8 cellular contexts compared by ENCODE assay signal in the genomic region with DNA sequence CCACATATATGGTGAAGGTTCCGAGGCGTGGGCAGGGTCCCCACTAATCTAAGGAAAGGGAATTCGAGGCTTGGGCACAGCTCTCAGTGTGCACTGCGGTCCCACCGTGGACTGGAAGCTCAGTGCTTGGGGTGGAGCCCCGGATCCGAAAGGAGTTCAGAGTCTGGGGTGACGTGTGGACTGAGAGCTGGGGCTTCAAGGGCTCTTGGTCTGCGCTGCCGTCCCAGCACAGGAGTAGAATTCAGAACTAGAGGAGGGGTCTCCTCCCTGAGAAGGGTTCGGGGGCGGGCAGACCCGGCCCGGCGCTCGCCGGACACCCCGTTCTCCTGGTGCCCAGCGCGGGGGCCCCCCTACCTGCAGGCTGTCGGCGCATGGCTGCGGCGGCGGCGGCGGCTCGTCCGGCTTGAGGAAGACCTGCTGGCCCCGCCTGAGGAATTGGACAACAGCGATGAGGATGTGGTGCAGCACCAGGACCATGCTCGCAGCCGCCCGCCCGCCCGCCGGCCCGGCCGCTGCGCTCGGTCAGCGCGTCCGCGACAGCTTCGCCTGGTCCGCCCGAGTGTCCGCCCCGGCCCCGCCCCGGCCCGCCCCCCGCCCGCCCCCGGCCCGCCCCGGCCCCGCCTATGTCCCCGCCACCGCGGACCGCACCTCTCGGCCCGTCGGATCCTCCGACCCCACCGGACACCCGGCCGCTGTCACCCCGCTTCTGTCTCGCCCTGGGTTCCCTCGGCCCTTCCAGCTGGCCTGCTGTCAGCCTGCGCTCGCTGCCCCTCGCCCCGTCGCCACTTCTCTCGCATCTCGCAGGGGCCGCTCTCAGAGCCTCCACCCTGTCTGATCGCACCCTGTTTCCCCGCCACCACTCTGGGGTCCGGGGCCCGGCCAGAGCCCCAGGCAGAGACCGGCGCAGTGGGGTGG. TPM values are rescaled to one million over a fixed set of nuclear protein-coding genes. Genes with fewer than 3 reads are reported as not detected.
DNase-seq lines count a peak whose midpoint lies in the region; ATAC-seq, FAIRE-seq and TF ChIP-seq lines count a peak whose summit lies in the region.

No MANE protein-coding gene starts in this region.

- no peaks in the 10 kb centered on the region for H4K20me1 ChIP-seq in OCI-LY1 (ENCODE audit: insufficient read depth, low read length)

- H3K4me3 ChIP-seq in OCI-LY1 (ENCODE audit: low read depth, low read length, poor library complexity, severe bottlenecking) (peak overlapping the region; percentile 55), bronchial epithelial cell (ENCODE audit: low read depth, low read length) (peak overlapping the region; percentile 46)

- TF ChIP-seq CTCF in OCI-LY1 (IDR thresholded peaks at IDR 0.05; ENCODE audit: low read length) (no peak), bronchial epithelial cell (IDR thresholded peaks at IDR 0.05; ENCODE audit: insufficient read depth, low read length, severe bottlenecking) (no peak)

- H3K79me2 ChIP-seq in OCI-LY1 (ENCODE audit: insufficient read depth, low read length) = no peaks in the 10 kb centered on the region

- peaks cover 3% of the 10 kb centered on the region for H3K27me3 ChIP-seq in OCI-LY1 (ENCODE audit: insufficient read depth, low read length)
- peaks cover 18% of the 10 kb centered on the region for H3K27me3 ChIP-seq in bronchial epithelial cell (ENCODE audit: control insufficient read depth, insufficient read depth, low read length)

- H3K9me2 ChIP-seq in OCI-LY1 (ENCODE audit: low read depth, low read length) = no peaks in the 10 kb centered on the region

- peak; percentile 43 for DNase-seq in NCI-H146 (lab: John Stamatoyannopoulos, UW)
- no peak for DNase-seq in NCI-H146 treated with DMSO at 0.1 percent for 48 hours (lab: John Stamatoyannopoulos, UW; ENCODE audit: unreplicated experiment)
- no peak for DNase-seq in bronchial epithelial cell (ENCODE audit: low read depth)
- DNase-seq in left colon = peak in 1 of 2 donors; percentile 36
- no peak for DNase-seq in AML-193 (lab: John Stamatoyannopoulos, UW)

- intact Hi-C loops in left colon (cut with DNase I, micrococcal nuclease) = loop anchor here (2.0 to 5.0 kb wide), 2 partner anchors 50 to 57 kb away; no protein-coding TSS in a partner anchor

- no peaks in the 10 kb centered on the region for H3F3A ChIP-seq in OCI-LY1 (ENCODE audit: insufficient read depth, low read length)

- peak overlapping the region; percentile 79 for H3K4me2 ChIP-seq in OCI-LY1 (ENCODE audit: low read length)

- no peak overlapping the region for H3K27ac Mint-ChIP-seq in stimulated activated naive CD8-positive, alpha-beta T cell treated with anti-CD3 and anti-CD28 coated beads, Interleukin-15, Interleukin-2, amounts not matched to agents 100 ng/mL and 50 ng/mL, for 24 hours

- FAIRE-seq in bronchial epithelial cell (lab: Jason Lieb, UNC) = no peak

- peak overlapping the region; percentile 70 for H3K4me3 Mint-ChIP-seq in stimulated activated naive CD8-positive, alpha-beta T cell treated with anti-CD3 and anti-CD28 coated beads, Interleukin-15, Interleukin-2, amounts not matched to agents 100 ng/mL and 50 ng/mL, for 24 hours

- H3K36me3 ChIP-seq in OCI-LY1 (ENCODE audit: insufficient read depth, low read length) = no peaks in the 10 kb centered on the region
- no peaks in the 10 kb centered on the region for H3K36me3 ChIP-seq in bronchial epithelial cell (ENCODE audit: control insufficient read depth, insufficient read depth, low read length)

- no peaks in the 10 kb centered on the region for H3K9me3 ChIP-seq in OCI-LY1 (ENCODE audit: low read length)

- H3K36me3 Mint-ChIP-seq in stimulated activated naive CD8-positive, alpha-beta T cell treated with anti-CD3 and anti-CD28 coated beads, Interleukin-15, Interleukin-2, amounts not matched to agents 100 ng/mL and 50 ng/mL, for 24 hours (ENCODE audit: low read depth) = no peaks in the 10 kb centered on the region

- no peak overlapping the region for H3K27ac ChIP-seq in OCI-LY1 (ENCODE audit: low read depth, low read length, poor library complexity, severe bottlenecking)

- no peaks in the 10 kb centered on the region for H3K9me3 Mint-ChIP-seq in stimulated activated naive CD8-positive, alpha-beta T cell treated with anti-CD3 and anti-CD28 coated beads, Interleukin-15, Interleukin-2, amounts not matched to agents 100 ng/mL and 50 ng/mL, for 24 hours

- no peak overlapping the region for H3K9ac ChIP-seq in OCI-LY1 (ENCODE audit: low read length)

- H3K4me1 ChIP-seq in OCI-LY1 (ENCODE audit: insufficient read depth, low read length, severe bottlenecking) = peaks cover 5% of the 10 kb centered on the region

- H3K27me3 Mint-ChIP-seq in stimulated activated naive CD8-positive, alpha-beta T cell treated with anti-CD3 and anti-CD28 coated beads, Interleukin-15, Interleukin-2, amounts not matched to agents 100 ng/mL and 50 ng/mL, for 24 hours = peaks cover 11% of the 10 kb centered on the region

- H2AFZ ChIP-seq in OCI-LY1 (ENCODE audit: low read length) = no peak overlapping the region

- ATAC-seq in left colon (peak; percentile 82), GM19324 (IDR thresholded peaks at IDR 0.05; ENCODE audit: low FRiP score, unreplicated experiment) (no peak)

- H3K4me1 Mint-ChIP-seq in stimulated activated naive CD8-positive, alpha-beta T cell treated with anti-CD3 and anti-CD28 coated beads, Interleukin-15, Interleukin-2, amounts not matched to agents 100 ng/mL and 50 ng/mL, for 24 hours (ENCODE audit: low read depth) = no peaks in the 10 kb centered on the region

RNA-seq across cellular contexts. Expression of a gene that starts 32.1 kb away (rescaled TPM):
- total RNA-seq in bronchial epithelial cell (1.2 and 1.6 TPM in 2 replicates), left colon (10 to 100 TPM in 1 of 2 donors, 1 to 10 TPM in 1; 6.6 to 10.4 TPM)
